In genomic region chr2:100416939-100417744, GRCh38 we compare ENCODE assay signal across 9 cellular contexts. TPM values are rescaled to one million over a fixed set of nuclear protein-coding genes. Genes with fewer than 3 reads are reported as not detected.
A peak's percentile ranks its signal among the peaks of the same experiment; 100 is the strongest.
DNase-seq lines count a peak whose midpoint lies in the region; ATAC-seq, FAIRE-seq and TF ChIP-seq lines count a peak whose summit lies in the region.
"Had no signal": no experiment of that assay in that cellular context is flagged by ENCODE, and none has a peak within 500 bp of the region (broad histone marks: within the 10 kb centered on the region; RNA-seq: fewer than 3 reads in every experiment).

Gene CHST10, minus strand, starts transcription at chr2:100417668. Its CDS starts 10,993 bp downstream, at chr2:100406675.

- intact Hi-C loops in CD4-positive, alpha-beta memory T cell (cut with micrococcal nuclease) = no loop called here

- no peak within 1 kb of the TSS for H3K4ac ChIP-seq in neuronal stem cell (ENCODE audit: low read length)

- H3K4me3 ChIP-seq in CD4-positive, alpha-beta memory T cell (ENCODE audit: low read length in 2 of 2) = peak within 1 kb of the TSS; percentile 32
- H3K4me3 ChIP-seq in Peyer's patch (peak within 1 kb of the TSS; percentile 54 to 83 (median 72)), neuronal stem cell (ENCODE audit: low read length in 2 of 2) (peak within 1 kb of the TSS; percentile 81 to 85)

- H4K8ac ChIP-seq in neuronal stem cell (ENCODE audit: low read depth, low read length) = no peak within 1 kb of the TSS

- H2BK15ac ChIP-seq in neuronal stem cell (ENCODE audit: low read length) = peak within 1 kb of the TSS; percentile 9

- peak within 1 kb of the TSS; percentile 49 for H3K23ac ChIP-seq in neuronal stem cell (ENCODE audit: low read depth, low read length, poor library complexity)

- FAIRE-seq in frontal cortex (lab: Jason Lieb, UNC) = no peak
- FAIRE-seq: colon had no signal

- no CpG with 5 or more reads among the region's 92 CpGs for WGBS in neuronal stem cell (ENCODE audit: extremely low coverage in 2 of 2, insufficient read length in 2 of 2, insufficient replicate concordance in 1 of 2), 2 donors

- H3K14ac ChIP-seq in neuronal stem cell (ENCODE audit: low read length) = peak within 1 kb of the TSS; percentile 59

- H3K27ac Mint-ChIP-seq in CD4-positive, alpha-beta memory T cell = peak within 1 kb of the TSS in 6 of 7 donors; percentile 16 to 80 (median 28)

- H3K27ac ChIP-seq in CD4-positive, alpha-beta memory T cell (ENCODE audit: low read depth, low read length) = no peak within 1 kb of the TSS
- H3K27ac ChIP-seq in Peyer's patch = peak within 1 kb of the TSS; percentile 20 to 75 (median 69)
- peak within 1 kb of the TSS; percentile 63 for H3K27ac ChIP-seq in neuronal stem cell (replicated peaks; ENCODE audit: low read length)

- peak; percentile 85 for ATAC-seq in GM19395 (IDR thresholded peaks at IDR 0.05; ENCODE audit: unreplicated experiment)
- peak; percentile 66 for ATAC-seq in HG03565 (IDR thresholded peaks at IDR 0.05; ENCODE audit: unreplicated experiment)

- no peaks in the 10 kb centered on the region for H3K27me3 Mint-ChIP-seq in CD4-positive, alpha-beta memory T cell

- TF ChIP-seq CTCF in Peyer's patch (IDR thresholded peaks at IDR 0.05) = no peak

- no peaks in the 10 kb centered on the region for H3K36me3 ChIP-seq in CD4-positive, alpha-beta memory T cell (ENCODE audit: insufficient read depth, low read length)
- H3K36me3 ChIP-seq in Peyer's patch (no peaks in the 10 kb centered on the region), neuronal stem cell (replicated peaks in 1 of 2; ENCODE audit: control insufficient read depth in 2 of 2, insufficient read depth in 2 of 2, low read length in 2 of 2) (peaks cover 3 to 18% of the 10 kb centered on the region in 2 donors)

- no peaks in the 10 kb centered on the region for H3K79me1 ChIP-seq in neuronal stem cell (ENCODE audit: low read depth, low read length)

- H3K4me3 Mint-ChIP-seq in CD4-positive, alpha-beta memory T cell = peak within 1 kb of the TSS; percentile 80 to 94 (median 84)

- CTCF ChIA-PET in CD4-positive, alpha-beta memory T cell (lab: Charles Lee; ENCODE audit: partially characterized antibody) = interaction anchor here (1.2 to 2.2 kb wide), 2 partner anchors 36 to 146 kb away, joined by 3 to 7 read pairs; no protein-coding TSS in a partner anchor

- H3K36me3 Mint-ChIP-seq in CD4-positive, alpha-beta memory T cell = no peaks in the 10 kb centered on the region

- H2AK5ac ChIP-seq in neuronal stem cell (ENCODE audit: low read depth, low read length) = no peak within 1 kb of the TSS

- peak within 1 kb of the TSS; percentile 75 for H3K9ac ChIP-seq in neuronal stem cell (ENCODE audit: low read depth, low read length, poor library complexity)

- peaks cover 8 to 17% (median 14%) of the 10 kb centered on the region in 4 donors for H3K4me1 Mint-ChIP-seq in CD4-positive, alpha-beta memory T cell

- no peaks in the 10 kb centered on the region for H3K27me3 ChIP-seq in CD4-positive, alpha-beta memory T cell (ENCODE audit: insufficient read depth, low read length)
- no peaks in the 10 kb centered on the region for H3K27me3 ChIP-seq in Peyer's patch
- H3K27me3 ChIP-seq in neuronal stem cell (ENCODE audit: control insufficient read depth in 3 of 3, insufficient read depth in 3 of 3, low read depth in 1 of 3, low read length in 3 of 3) = peaks cover 0 to 5% (median 0%) of the 10 kb centered on the region in 3 experiments

- peaks cover 8% of the 10 kb centered on the region for H3K4me1 ChIP-seq in CD4-positive, alpha-beta memory T cell (ENCODE audit: insufficient read depth, low read length)
- peaks cover 0 to 4% (median 2%) of the 10 kb centered on the region in 4 donors for H3K4me1 ChIP-seq in Peyer's patch
- H3K4me1 ChIP-seq in neuronal stem cell (ENCODE audit: control insufficient read depth in 2 of 2, insufficient read depth in 1 of 2, low read depth in 1 of 2, low read length in 2 of 2) = peaks cover 12 to 18% of the 10 kb centered on the region in 2 donors

- H2AFZ ChIP-seq in neuronal stem cell (ENCODE audit: low read length) = peak within 1 kb of the TSS; percentile 96

- H3K9me3 Mint-ChIP-seq in CD4-positive, alpha-beta memory T cell = no peaks in the 10 kb centered on the region

- peak in 4 of 5 donors; percentile 5 to 31 (median 26) for DNase-seq in CD4-positive, alpha-beta memory T cell
- DNase-seq in Peyer's patch (peak; percentile 47 to 72 (median 60)), frontal cortex (ENCODE audit: low spot score in 2 of 2) (peak; percentile 69 to 80), neuronal stem cell (ENCODE audit: low spot score) (peak; percentile 63), superior temporal gyrus (ENCODE audit: extremely low spot score) (peak; percentile 62)
- DNase-seq in activated gamma-delta T cell treated with anti-CD3 and anti-CD28 coated beads, Interleukin-2, amount 50 U/mL, for 16 hours (ENCODE audit: low read depth) = peak; percentile 34

- POLR2A ChIA-PET in CD4-positive, alpha-beta memory T cell (lab: Charles Lee; ENCODE audit: partially characterized antibody) = interaction anchor here (1.7 kb wide), 1 partner anchor 146 kb away, joined by 7 read pairs; the partner anchor contains the start of gene PDCL3

- no peak within 1 kb of the TSS for H2BK120ac ChIP-seq in neuronal stem cell (ENCODE audit: low read depth, low read length)

- H2BK12ac ChIP-seq in neuronal stem cell (ENCODE audit: low read length) = no peak within 1 kb of the TSS

- H3K18ac ChIP-seq in neuronal stem cell (ENCODE audit: low read length) = peak within 1 kb of the TSS; percentile 96

- no peak for TF ChIP-seq POLR2A in Peyer's patch (IDR thresholded peaks at IDR 0.05)

- peak within 1 kb of the TSS; percentile 75 for H3K4me2 ChIP-seq in neuronal stem cell (ENCODE audit: insufficient read depth, low read length, poor library complexity, severe bottlenecking)

- H4K91ac ChIP-seq in neuronal stem cell (ENCODE audit: low read depth, low read length, poor library complexity) = no peak within 1 kb of the TSS

- H3K9me3 ChIP-seq in CD4-positive, alpha-beta memory T cell (ENCODE audit: control insufficient read depth in 1 of 2, low read length in 2 of 2) = no peaks in the 10 kb centered on the region
- no peaks in the 10 kb centered on the region for H3K9me3 ChIP-seq in Peyer's patch
- no peaks in the 10 kb centered on the region for H3K9me3 ChIP-seq in neuronal stem cell (replicated peaks in 1 of 2; ENCODE audit: control insufficient read depth in 2 of 2, insufficient read depth in 1 of 2, low read depth in 1 of 2, low read length in 2 of 2)

- no peak within 1 kb of the TSS for H2BK5ac ChIP-seq in neuronal stem cell (ENCODE audit: low read length)

RNA-seq across cellular contexts. Expression of gene CHST10, which starts in this region (rescaled TPM):
- 1 to 10 TPM; 1.4 to 1.7 TPM for total RNA-seq in CD4-positive, alpha-beta memory T cell
- polyA plus RNA-seq in CD4-positive, alpha-beta memory T cell = under 1 TPM; 0.24 to 0.98 TPM
- total RNA-seq in Peyer's patch (1 to 10 TPM in 3 of 4 donors, under 1 TPM in 1; 0.95 to 6.6 (median 2.8) TPM), frontal cortex (82.3 TPM)
- polyA plus RNA-seq in neuronal stem cell (2013, experiment 1 of 2) = 17.5 TPM
- 16.7 TPM for polyA plus RNA-seq in neuronal stem cell (2013, experiment 2 of 2)

Comparison
In these comparisons a context has a peak if more than half of its experiments do, and no peak if none do; other contexts are left out.
1. RNA of gene CHST10 (total RNA-seq): 82.3 TPM in frontal cortex (single experiment); 0.95 to 6.6 TPM in Peyer's patch and 1.4 to 1.7 TPM in CD4-positive, alpha-beta memory T cell; every median in the first group is over 10 times any median in the second.
2. H3K4me3 ChIP-seq: peak in every context shown above with its lines; median percentile 83 in neuronal stem cell; 72 in Peyer's patch; 32 in CD4-positive, alpha-beta memory T cell.
3. Peak in every context shown above with its lines, with median percentiles within 50 percentile points of each other: DNase-seq.